In genomic region chr6:17492350-17492749, GRCh38 we compare ENCODE assay signal across 26 cellular contexts.
DNase-seq lines count a peak whose midpoint lies in the region; ATAC-seq, FAIRE-seq and TF ChIP-seq lines count a peak whose summit lies in the region.
"Had no signal": no experiment of that assay in that cellular context is flagged by ENCODE, and none has a peak within 500 bp of the region (broad histone marks: within the 10 kb centered on the region; RNA-seq: fewer than 3 reads in every experiment).

No MANE protein-coding gene starts in this region.

- no peak overlapping the region for H3K23ac ChIP-seq in neuronal stem cell (ENCODE audit: low read depth, low read length, poor library complexity)

- H3K4ac ChIP-seq in neuronal stem cell (ENCODE audit: low read length) = no peak overlapping the region

- H3K4me1 Mint-ChIP-seq in T-helper 17 cell = peaks cover 6% of the 10 kb centered on the region
- H3K4me1 Mint-ChIP-seq: CD4-positive, alpha-beta memory T cell had no signal

- H2AK5ac ChIP-seq in neuronal stem cell (ENCODE audit: low read depth, low read length) = no peak overlapping the region

- no peak overlapping the region for H2AFZ ChIP-seq in neuronal stem cell (ENCODE audit: low read length)

- H3K36me3 ChIP-seq in small intestine (ENCODE audit: control insufficient read depth in 2 of 2, insufficient read depth in 2 of 2, low read length in 2 of 2) (no peaks in the 10 kb centered on the region), left lung (no peaks in the 10 kb centered on the region), neuronal stem cell (replicated peaks in 1 of 2; ENCODE audit: control insufficient read depth in 2 of 2, insufficient read depth in 2 of 2, low read length in 2 of 2) (no peaks in the 10 kb centered on the region)
- H3K36me3 ChIP-seq: breast epithelium, HAP-1, left ventricle myocardium inferior, thyroid gland had no signal

- no peaks in the 10 kb centered on the region for H3K9me3 ChIP-seq in small intestine (ENCODE audit: control insufficient read depth, low read depth)
- H3K9me3 ChIP-seq in left lung = no peaks in the 10 kb centered on the region
- H3K9me3 ChIP-seq in neuronal stem cell (replicated peaks in 1 of 2; ENCODE audit: control insufficient read depth in 2 of 2, insufficient read depth in 1 of 2, low read depth in 1 of 2, low read length in 2 of 2) = no peaks in the 10 kb centered on the region
- H3K9me3 ChIP-seq in T-helper 17 cell (ENCODE audit: control insufficient read depth, low read length, poor library complexity, severe bottlenecking) = no peaks in the 10 kb centered on the region
- H3K9me3 ChIP-seq: breast epithelium, HAP-1, left ventricle myocardium inferior, thyroid gland had no signal

- ATAC-seq in left lung (no peak), GM19324 (IDR thresholded peaks at IDR 0.05; ENCODE audit: low FRiP score, unreplicated experiment) (no peak), T-helper 17 cell (no peak)

- no peak overlapping the region for H3K4me3 Mint-ChIP-seq in T-helper 17 cell
- H3K4me3 Mint-ChIP-seq: activated naive CD8-positive, alpha-beta T cell treated with anti-CD3 and anti-CD28 coated beads for 36 hours; CD4-positive, alpha-beta memory T cell had no signal

- no peak overlapping the region for H4K91ac ChIP-seq in neuronal stem cell (ENCODE audit: low read depth, low read length, poor library complexity)

- no peak overlapping the region for H2BK15ac ChIP-seq in neuronal stem cell (ENCODE audit: low read length)

- H3K27me3 ChIP-seq in small intestine (ENCODE audit: control insufficient read depth in 2 of 2, insufficient read depth in 2 of 2, low read length in 2 of 2) = no peaks in the 10 kb centered on the region
- H3K27me3 ChIP-seq in left lung = no peaks in the 10 kb centered on the region
- no peaks in the 10 kb centered on the region for H3K27me3 ChIP-seq in neuronal stem cell (ENCODE audit: control insufficient read depth in 3 of 3, insufficient read depth in 3 of 3, low read depth in 1 of 3, low read length in 3 of 3)
- H3K27me3 ChIP-seq: breast epithelium, thyroid gland had no signal

- peaks cover 75% of the 10 kb centered on the region for H3K27me3 Mint-ChIP-seq in T-helper 17 cell

- H3K4me2 ChIP-seq in neuronal stem cell (ENCODE audit: insufficient read depth, low read length, poor library complexity, severe bottlenecking) = no peak overlapping the region

- H2BK5ac ChIP-seq in neuronal stem cell (ENCODE audit: low read length) = no peak overlapping the region

- H3K9ac ChIP-seq in neuronal stem cell (ENCODE audit: low read depth, low read length, poor library complexity) = no peak overlapping the region

- H3K18ac ChIP-seq in neuronal stem cell (ENCODE audit: low read length) = no peak overlapping the region

- H2BK12ac ChIP-seq in neuronal stem cell (ENCODE audit: low read length) = no peak overlapping the region

- no peaks in the 10 kb centered on the region for H3K79me1 ChIP-seq in neuronal stem cell (ENCODE audit: low read depth, low read length)

- intact Hi-C loops in left lung (cut with DNase I) = no loop called here

- H3K27ac ChIP-seq in C4-2B (peak overlapping the region; percentile 100), small intestine (ENCODE audit: low read depth in 1 of 2, low read length in 1 of 2) (peak overlapping the region in 1 of 2 donors; percentile 47), left lung (peak overlapping the region in 1 of 2 donors; percentile 19), neuronal stem cell (replicated peaks; ENCODE audit: low read length) (no peak overlapping the region)
- H3K27ac ChIP-seq: left ventricle myocardium inferior, thyroid gland had no signal

- no peak overlapping the region for H2BK120ac ChIP-seq in neuronal stem cell (ENCODE audit: low read depth, low read length)

- no peaks in the 10 kb centered on the region for H3K36me3 Mint-ChIP-seq in T-helper 17 cell (ENCODE audit: low read depth)
- H3K36me3 Mint-ChIP-seq: activated naive CD8-positive, alpha-beta T cell treated with anti-CD3 and anti-CD28 coated beads for 36 hours; CD4-positive, alpha-beta memory T cell had no signal

- DNase-seq in dermis microvascular lymphatic vessel endothelial cell (ENCODE audit: low read depth in 2 of 2) (peak; percentile 50 to 64), mucosa of gallbladder (ENCODE audit: low spot score) (peak; percentile 39), small intestine (peak; percentile 60), left lung (no peak), neuronal stem cell (ENCODE audit: low spot score) (no peak), T-helper 17 cell (no peak)
- DNase-seq: ACHN; activated CD4-positive, alpha-beta T cell treated with anti-CD3 and anti-CD28 coated beads for 4 hours; activated naive CD8-positive, alpha-beta T cell treated with anti-CD3 and anti-CD28 coated beads for 36 hours; activated T-cell treated with anti-CD3 and anti-CD28 coated beads for 4 hours; CD4-positive, alpha-beta memory T cell; DMS79 treated with DMSO at 0.1 percent for 48 hours; effector CD4-positive, alpha-beta T cell; left ventricle myocardium inferior; MM.1S; NCI-H187 treated with DMSO at 0.1 percent for 48 hours; NCI-H510A treated with DMSO at 0.1 percent for 48 hours; right cardiac atrium; SIG-M5; stimulated activated CD4-positive, alpha-beta T cell treated with anti-CD3 and anti-CD28 coated beads, Interleukin-4, amount 100 ng/mL, for 24 hours; stimulated activated CD8-positive, alpha-beta memory T cell treated with anti-CD3 and anti-CD28 coated beads, Interleukin-4, amount 100 ng/mL, for 48 hours; thyroid gland had no signal

- no peak overlapping the region for H4K8ac ChIP-seq in neuronal stem cell (ENCODE audit: low read depth, low read length)

- no peak for FAIRE-seq in small intestine (lab: Jason Lieb, UNC)

- 8 to 36% (median 27%) methylated on average over 6 of the region's 6 CpGs for WGBS in small intestine, 3 donors
- no CpG with 5 or more reads among the region's 6 CpGs for WGBS in neuronal stem cell (ENCODE audit: extremely low coverage in 2 of 2, insufficient read length in 2 of 2, insufficient replicate concordance in 1 of 2), 2 donors

- H3K14ac ChIP-seq in neuronal stem cell (ENCODE audit: low read length) = no peak overlapping the region

- no peak overlapping the region for H3K27ac Mint-ChIP-seq in T-helper 17 cell
- H3K27ac Mint-ChIP-seq: activated naive CD8-positive, alpha-beta T cell treated with anti-CD3 and anti-CD28 coated beads for 36 hours had no signal

- H3K4me3 ChIP-seq in small intestine (ENCODE audit: low read depth in 1 of 2, low read length in 2 of 2) (no peak overlapping the region), left lung (no peak overlapping the region), neuronal stem cell (ENCODE audit: low read length in 2 of 2) (no peak overlapping the region)
- H3K4me3 ChIP-seq: breast epithelium, HAP-1, left ventricle myocardium inferior, thyroid gland had no signal

- H3K4me1 ChIP-seq in small intestine (ENCODE audit: control insufficient read depth in 2 of 2, insufficient read depth in 1 of 2, low read depth in 1 of 2, low read length in 1 of 2) (peaks cover 0 to 3% of the 10 kb centered on the region in 2 donors), left lung (peaks cover 0 to 4% of the 10 kb centered on the region in 2 donors), neuronal stem cell (ENCODE audit: control insufficient read depth in 2 of 2, insufficient read depth in 1 of 2, low read depth in 1 of 2, low read length in 2 of 2) (peaks cover 0 to 5% of the 10 kb centered on the region in 2 donors)
- H3K4me1 ChIP-seq: breast epithelium, HAP-1, thyroid gland had no signal

- TF ChIP-seq CTCF in C4-2B (conservative IDR thresholded peaks at IDR 0.05) (no peak), left lung (IDR thresholded peaks at IDR 0.05) (no peak)

Comparison
In these comparisons a context has a peak if more than half of its experiments do, and no peak if none do; other contexts are left out.
1. DNase-seq: peak in dermis microvascular lymphatic vessel endothelial cell (2 of 2), mucosa of gallbladder (single experiment) and small intestine (single experiment); none in left lung (0 of 2), neuronal stem cell (single experiment) and T-helper 17 cell (0 of 3).